ENCODE assay signal across 8 cellular contexts in genomic region chr1:18957136-18957521, GRCh38. TPM values are rescaled to one million over a fixed set of nuclear protein-coding genes. Genes with fewer than 3 reads are reported as not detected.
DNase-seq lines count a peak whose midpoint lies in the region; ATAC-seq lines count a peak whose summit lies in the region.

No MANE protein-coding gene starts in this region.

- no peak for ATAC-seq in activated naive CD8-positive, alpha-beta T cell treated with anti-CD3 and anti-CD28 coated beads, Interleukin-2, amount 10 ng/mL, durations not matched to agents 7 days and 5 days (ENCODE audit: low read depth)
- no peak for ATAC-seq in stimulated activated naive CD8-positive, alpha-beta T cell treated with anti-CD3 and anti-CD28 coated beads, Interleukin-15, Interleukin-2, amounts not matched to agents 100 U/mL and 50 U/mL, for 24 hours

- DNase-seq in NCI-H82 (lab: John Stamatoyannopoulos, UW) = peak; percentile 55
- no peak for DNase-seq in NCI-H82 treated with DMSO at 0.1 percent for 48 hours (lab: John Stamatoyannopoulos, UW; ENCODE audit: unreplicated experiment)
- no peak for DNase-seq in activated naive CD8-positive, alpha-beta T cell treated with anti-CD3 and anti-CD28 coated beads, Interleukin-2, amount 10 ng/mL, durations not matched to agents 7 days and 5 days
- DNase-seq in iPS-NIHi11 (ENCODE audit: low spot score) = peak; percentile 45
- peak; percentile 42 for DNase-seq in stimulated activated naive CD8-positive, alpha-beta T cell treated with anti-CD3 and anti-CD28 coated beads, Interleukin-15, Interleukin-2, amounts not matched to agents 100 U/mL and 50 U/mL, for 24 hours
- DNase-seq in NCI-H526 treated with DMSO at 0.1 percent for 48 hours (lab: John Stamatoyannopoulos, UW) = no peak
- no peak for DNase-seq in SIG-M5 (lab: John Stamatoyannopoulos, UW)
- DNase-seq in central memory CD4-positive, alpha-beta T cell = no peak

- POLR2A ChIA-PET in activated naive CD8-positive, alpha-beta T cell treated with anti-CD3 and anti-CD28 coated beads, Interleukin-2, amount 10 ng/mL, durations not matched to agents 7 days and 5 days (lab: Charles Lee) = interaction anchor here (10.8 kb wide), 1 partner anchor 30 kb away, joined by 229 read pairs; no protein-coding TSS in a partner anchor

- H3K9me3 Mint-ChIP-seq in activated naive CD8-positive, alpha-beta T cell treated with anti-CD3 and anti-CD28 coated beads, Interleukin-2, amount 10 ng/mL, durations not matched to agents 7 days and 5 days = no peaks in the 10 kb centered on the region

- peak overlapping the region; percentile 75 for H3K4me3 Mint-ChIP-seq in activated naive CD8-positive, alpha-beta T cell treated with anti-CD3 and anti-CD28 coated beads, Interleukin-2, amount 10 ng/mL, durations not matched to agents 7 days and 5 days

- peaks cover 38% of the 10 kb centered on the region for H3K4me1 Mint-ChIP-seq in activated naive CD8-positive, alpha-beta T cell treated with anti-CD3 and anti-CD28 coated beads, Interleukin-2, amount 10 ng/mL, durations not matched to agents 7 days and 5 days

- peak overlapping the region; percentile 65 for H3K27ac Mint-ChIP-seq in activated naive CD8-positive, alpha-beta T cell treated with anti-CD3 and anti-CD28 coated beads, Interleukin-2, amount 10 ng/mL, durations not matched to agents 7 days and 5 days

- H3K27me3 Mint-ChIP-seq in activated naive CD8-positive, alpha-beta T cell treated with anti-CD3 and anti-CD28 coated beads, Interleukin-2, amount 10 ng/mL, durations not matched to agents 7 days and 5 days = peaks cover 43% of the 10 kb centered on the region

- H3K36me3 Mint-ChIP-seq in activated naive CD8-positive, alpha-beta T cell treated with anti-CD3 and anti-CD28 coated beads, Interleukin-2, amount 10 ng/mL, durations not matched to agents 7 days and 5 days = peaks cover 3% of the 10 kb centered on the region

RNA-seq across cellular contexts. Expression of gene IFFO2, which starts 0.7 kb away (rescaled TPM):
- 10 to 100 TPM; 21.6 to 21.8 TPM for total RNA-seq in activated naive CD8-positive, alpha-beta T cell treated with anti-CD3 and anti-CD28 coated beads, Interleukin-2, amount 10 ng/mL, durations not matched to agents 7 days and 5 days

RNA-seq across cellular contexts. Expression of gene ALDH4A1, which starts 54.8 kb away (rescaled TPM):
- total RNA-seq in activated naive CD8-positive, alpha-beta T cell treated with anti-CD3 and anti-CD28 coated beads, Interleukin-2, amount 10 ng/mL, durations not matched to agents 7 days and 5 days = 1 to 10 TPM; 2.5 to 3.3 TPM

Comparison
In these comparisons a context has a peak if more than half of its experiments do, and no peak if none do; other contexts are left out.
1. DNase-seq: peak in NCI-H82 (single experiment), iPS-NIHi11 (single experiment) and stimulated activated naive CD8-positive, alpha-beta T cell treated with anti-CD3 and anti-CD28 coated beads, Interleukin-15, Interleukin-2, amounts not matched to agents 100 U/mL and 50 U/mL, for 24 hours (single experiment); none in NCI-H82 treated with DMSO at 0.1 percent for 48 hours (single experiment), activated naive CD8-positive, alpha-beta T cell treated with anti-CD3 and anti-CD28 coated beads, Interleukin-2, amount 10 ng/mL, durations not matched to agents 7 days and 5 days (single experiment), NCI-H526 treated with DMSO at 0.1 percent for 48 hours (single experiment), SIG-M5 (single experiment) and central memory CD4-positive, alpha-beta T cell (single experiment).